ENCODE assay signal across 1 cellular context in genomic region chr3:138938056-138938876, GRCh38.
TF ChIP-seq lines count a peak whose summit lies in the region.

No MANE protein-coding gene starts in this region.

TF ChIP-seq in WTC11, 78 proteins besides CTCF, POLR2A, EP300 and RAD21 (continued from another document):
- TF ChIP-seq, protein P1, sequence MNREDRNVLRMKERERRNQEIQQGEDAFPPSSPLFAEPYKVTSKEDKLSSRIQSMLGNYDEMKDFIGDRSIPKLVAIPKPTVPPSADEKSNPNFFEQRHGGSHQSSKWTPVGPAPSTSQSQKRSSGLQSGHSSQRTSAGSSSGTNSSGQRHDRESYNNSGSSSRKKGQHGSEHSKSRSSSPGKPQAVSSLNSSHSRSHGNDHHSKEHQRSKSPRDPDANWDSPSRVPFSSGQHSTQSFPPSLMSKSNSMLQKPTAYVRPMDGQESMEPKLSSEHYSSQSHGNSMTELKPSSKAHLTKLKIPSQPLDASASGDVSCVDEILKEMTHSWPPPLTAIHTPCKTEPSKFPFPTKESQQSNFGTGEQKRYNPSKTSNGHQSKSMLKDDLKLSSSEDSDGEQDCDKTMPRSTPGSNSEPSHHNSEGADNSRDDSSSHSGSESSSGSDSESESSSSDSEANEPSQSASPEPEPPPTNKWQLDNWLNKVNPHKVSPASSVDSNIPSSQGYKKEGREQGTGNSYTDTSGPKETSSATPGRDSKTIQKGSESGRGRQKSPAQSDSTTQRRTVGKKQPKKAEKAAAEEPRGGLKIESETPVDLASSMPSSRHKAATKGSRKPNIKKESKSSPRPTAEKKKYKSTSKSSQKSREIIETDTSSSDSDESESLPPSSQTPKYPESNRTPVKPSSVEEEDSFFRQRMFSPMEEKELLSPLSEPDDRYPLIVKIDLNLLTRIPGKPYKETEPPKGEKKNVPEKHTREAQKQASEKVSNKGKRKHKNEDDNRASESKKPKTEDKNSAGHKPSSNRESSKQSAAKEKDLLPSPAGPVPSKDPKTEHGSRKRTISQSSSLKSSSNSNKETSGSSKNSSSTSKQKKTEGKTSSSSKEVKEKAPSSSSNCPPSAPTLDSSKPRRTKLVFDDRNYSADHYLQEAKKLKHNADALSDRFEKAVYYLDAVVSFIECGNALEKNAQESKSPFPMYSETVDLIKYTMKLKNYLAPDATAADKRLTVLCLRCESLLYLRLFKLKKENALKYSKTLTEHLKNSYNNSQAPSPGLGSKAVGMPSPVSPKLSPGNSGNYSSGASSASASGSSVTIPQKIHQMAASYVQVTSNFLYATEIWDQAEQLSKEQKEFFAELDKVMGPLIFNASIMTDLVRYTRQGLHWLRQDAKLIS (CRISPR knock-in tag; IDR thresholded peaks at IDR 0.05; ENCODE audit: borderline replicate concordance), result no peak
- TF ChIP-seq, protein P2, sequence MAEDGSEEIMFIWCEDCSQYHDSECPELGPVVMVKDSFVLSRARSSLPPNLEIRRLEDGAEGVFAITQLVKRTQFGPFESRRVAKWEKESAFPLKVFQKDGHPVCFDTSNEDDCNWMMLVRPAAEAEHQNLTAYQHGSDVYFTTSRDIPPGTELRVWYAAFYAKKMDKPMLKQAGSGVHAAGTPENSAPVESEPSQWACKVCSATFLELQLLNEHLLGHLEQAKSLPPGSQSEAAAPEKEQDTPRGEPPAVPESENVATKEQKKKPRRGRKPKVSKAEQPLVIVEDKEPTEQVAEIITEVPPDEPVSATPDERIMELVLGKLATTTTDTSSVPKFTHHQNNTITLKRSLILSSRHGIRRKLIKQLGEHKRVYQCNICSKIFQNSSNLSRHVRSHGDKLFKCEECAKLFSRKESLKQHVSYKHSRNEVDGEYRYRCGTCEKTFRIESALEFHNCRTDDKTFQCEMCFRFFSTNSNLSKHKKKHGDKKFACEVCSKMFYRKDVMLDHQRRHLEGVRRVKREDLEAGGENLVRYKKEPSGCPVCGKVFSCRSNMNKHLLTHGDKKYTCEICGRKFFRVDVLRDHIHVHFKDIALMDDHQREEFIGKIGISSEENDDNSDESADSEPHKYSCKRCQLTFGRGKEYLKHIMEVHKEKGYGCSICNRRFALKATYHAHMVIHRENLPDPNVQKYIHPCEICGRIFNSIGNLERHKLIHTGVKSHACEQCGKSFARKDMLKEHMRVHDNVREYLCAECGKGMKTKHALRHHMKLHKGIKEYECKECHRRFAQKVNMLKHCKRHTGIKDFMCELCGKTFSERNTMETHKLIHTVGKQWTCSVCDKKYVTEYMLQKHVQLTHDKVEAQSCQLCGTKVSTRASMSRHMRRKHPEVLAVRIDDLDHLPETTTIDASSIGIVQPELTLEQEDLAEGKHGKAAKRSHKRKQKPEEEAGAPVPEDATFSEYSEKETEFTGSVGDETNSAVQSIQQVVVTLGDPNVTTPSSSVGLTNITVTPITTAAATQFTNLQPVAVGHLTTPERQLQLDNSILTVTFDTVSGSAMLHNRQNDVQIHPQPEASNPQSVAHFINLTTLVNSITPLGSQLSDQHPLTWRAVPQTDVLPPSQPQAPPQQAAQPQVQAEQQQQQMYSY (CRISPR knock-in tag; IDR thresholded peaks at IDR 0.05), result peak; percentile 56
- 0 out of 2 replicates have a peak, but pooled peaks have one; percentile 21 for TF ChIP-seq SMAD4 (CRISPR knock-in tag; IDR thresholded peaks at IDR 0.05)
